15 cellular contexts compared by ENCODE assay signal in the genomic region with DNA sequence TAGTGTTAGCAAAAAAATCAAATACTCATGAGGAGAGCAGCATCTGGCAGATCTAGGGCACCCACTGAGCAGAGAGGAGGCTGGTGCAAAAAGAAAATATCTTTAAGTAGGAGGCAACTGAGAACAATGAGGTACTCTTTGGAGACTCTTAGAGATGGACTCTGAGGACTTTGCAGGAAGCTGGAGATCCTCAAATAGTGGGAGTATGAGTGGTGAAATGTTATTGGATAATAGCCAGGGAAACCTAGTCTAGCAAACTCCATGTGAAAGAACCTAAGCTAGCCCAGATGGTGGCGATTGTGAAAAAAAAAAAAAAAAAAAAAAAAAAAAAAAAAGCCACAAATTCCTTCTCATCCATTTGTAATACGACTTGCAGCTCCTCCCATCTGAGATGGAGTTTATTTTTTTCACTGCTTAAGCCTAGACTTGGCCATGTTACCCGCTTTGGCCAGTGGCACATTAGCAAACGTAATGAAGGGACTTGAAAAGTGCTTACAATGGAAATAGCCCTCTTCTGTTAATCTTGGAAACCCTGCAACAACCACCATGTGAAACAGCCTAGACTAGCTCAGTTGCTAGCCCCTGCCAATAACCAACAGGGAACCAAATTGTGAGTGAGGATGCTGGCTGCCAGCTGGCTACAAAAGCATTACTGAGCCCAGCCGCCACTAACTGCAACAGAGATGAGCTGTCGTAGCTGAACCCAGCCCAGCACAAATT.
DNase-seq lines count a peak whose midpoint lies in the region; ATAC-seq, FAIRE-seq and TF ChIP-seq lines count a peak whose summit lies in the region.
"Had no signal": no experiment of that assay in that cellular context is flagged by ENCODE, and none has a peak within 500 bp of the region (broad histone marks: within the 10 kb centered on the region; RNA-seq: fewer than 3 reads in every experiment).

No MANE protein-coding gene starts in this region.

- H3K79me2 ChIP-seq in fibroblast of lung (ENCODE audit: control insufficient read depth, insufficient read depth, low read length) (no peaks in the 10 kb centered on the region), mesendoderm (ENCODE audit: control insufficient read depth, insufficient read depth, low read length) (no peaks in the 10 kb centered on the region)

- no peaks in the 10 kb centered on the region for H3K36me3 ChIP-seq in fibroblast of lung (ENCODE audit: control insufficient read depth, insufficient read depth, low read length)
- no peaks in the 10 kb centered on the region for H3K36me3 ChIP-seq in mesendoderm (ENCODE audit: control insufficient read depth, insufficient read depth, low read length)
- no peaks in the 10 kb centered on the region for H3K36me3 ChIP-seq in kidney (ENCODE audit: control insufficient read depth in 1 of 2, insufficient read depth in 2 of 2, low read length in 2 of 2)
- H3K36me3 ChIP-seq: sigmoid colon, SJSA1 had no signal

- H2AFZ ChIP-seq in fibroblast of lung (ENCODE audit: low read length): no peak overlapping the region

- H2BK5ac ChIP-seq in mesendoderm (ENCODE audit: low read length): no peak overlapping the region

- no peak overlapping the region for H3K18ac ChIP-seq in mesendoderm (ENCODE audit: low read length)

- no peak overlapping the region for H3K56ac ChIP-seq in mesendoderm (ENCODE audit: low read length)

- no peaks in the 10 kb centered on the region for H4K20me1 ChIP-seq in fibroblast of lung (ENCODE audit: control insufficient read depth, extremely low read depth, insufficient read depth, low read length)

- H3K9ac ChIP-seq in fibroblast of lung (ENCODE audit: insufficient read depth, low read length) (no peak overlapping the region), mesendoderm (ENCODE audit: low read length) (no peak overlapping the region), kidney (ENCODE audit: low read length in 2 of 2) (no peak overlapping the region)

- DNase-seq in Right ventricle myocardium inferior (ENCODE audit: missing footprints): peak; percentile 71
- no peak for DNase-seq in cardiac septum (ENCODE audit: low spot score)
- peak; percentile 39 to 54 for DNase-seq in fibroblast of lung (ENCODE audit: low read depth in 2 of 2)
- peak; percentile 18 for DNase-seq in mesendoderm
- DNase-seq in kidney: no peak
- no peak for DNase-seq in NAMALWA (ENCODE audit: low spot score)
- DNase-seq in effector CD8-positive, alpha-beta T cell (lab: John Stamatoyannopoulos, UW): no peak
- DNase-seq: activated CD4-positive, CD25-positive, alpha-beta regulatory T cell; activated T-cell treated with anti-CD3 and anti-CD28 coated beads, Interleukin-2, amount 50 U/mL, for 4 hours; central memory CD4-positive, alpha-beta T cell; NCI-H510A treated with DMSO at 0.1 percent for 48 hours; sigmoid colon had no signal

- no peaks in the 10 kb centered on the region for H3K79me1 ChIP-seq in mesendoderm (ENCODE audit: low read length)

- H4K8ac ChIP-seq in mesendoderm (ENCODE audit: low read depth, low read length): no peak overlapping the region

- H3K4me2 ChIP-seq in fibroblast of lung (ENCODE audit: extremely low read depth, insufficient read depth, low read length) (no peak overlapping the region), mesendoderm (ENCODE audit: low read length) (no peak overlapping the region)
- H3K4me2 ChIP-seq: A549 had no signal

- no peaks in the 10 kb centered on the region for H3K9me3 ChIP-seq in fibroblast of lung (ENCODE audit: control insufficient read depth, insufficient read depth, low read depth, low read length)
- no peaks in the 10 kb centered on the region for H3K9me3 ChIP-seq in kidney (ENCODE audit: control insufficient read depth in 1 of 2, low read length in 2 of 2)
- H3K9me3 ChIP-seq: A549, sigmoid colon, SJSA1 had no signal

- H4K5ac ChIP-seq in mesendoderm (ENCODE audit: low read length): no peak overlapping the region

- WGBS in mesendoderm (ENCODE audit: extremely low coverage, insufficient coverage, low lambda C conversion rate): no CpG with 5 or more reads among the region's 6 CpGs

- no peak overlapping the region for H3K23ac ChIP-seq in mesendoderm (ENCODE audit: low read length)

- no peak overlapping the region for H3K4ac ChIP-seq in mesendoderm (ENCODE audit: low read depth, low read length)

- ATAC-seq in Right ventricle myocardium inferior: peak; percentile 94
- no peak for ATAC-seq in HG03378 (IDR thresholded peaks at IDR 0.05; ENCODE audit: unreplicated experiment)
- ATAC-seq: A549; activated T-cell treated with anti-CD3 and anti-CD28 coated beads, Interleukin-2, amount 50 U/mL, for 4 hours had no signal

- no peak for FAIRE-seq in kidney (lab: Jason Lieb, UNC)
- FAIRE-seq: A549 had no signal

- H2AK5ac ChIP-seq in mesendoderm (ENCODE audit: low read length): no peak overlapping the region

- no peaks in the 10 kb centered on the region for H3K27me3 ChIP-seq in fibroblast of lung (ENCODE audit: control insufficient read depth, insufficient read depth, low read length)
- no peaks in the 10 kb centered on the region for H3K27me3 ChIP-seq in mesendoderm (ENCODE audit: insufficient read depth, low read length, poor library complexity)
- H3K27me3 ChIP-seq: sigmoid colon, SJSA1 had no signal

- intact Hi-C loops in Right ventricle myocardium inferior (cut with DNase I): no loop called here
- intact Hi-C loops in cardiac septum (cut with DNase I): no loop called here
- intact Hi-C loops in kidney (cut with DNase I): no loop called here

- no peak overlapping the region for H2BK15ac ChIP-seq in mesendoderm (replicated peaks; ENCODE audit: low read depth)

- H3K4me3 ChIP-seq in fibroblast of lung (replicated peaks in 1 of 4; ENCODE audit: control extremely low read depth in 1 of 4, insufficient read depth in 1 of 4, low read depth in 3 of 4, low read length in 4 of 4) (no peak overlapping the region), mesendoderm (ENCODE audit: low read length) (no peak overlapping the region), kidney (ENCODE audit: low read length in 2 of 2) (no peak overlapping the region)
- H3K4me3 ChIP-seq: A549, sigmoid colon, SJSA1 had no signal

- H2BK120ac ChIP-seq in mesendoderm (ENCODE audit: low read depth, low read length): no peak overlapping the region

- H3K27ac ChIP-seq in fibroblast of lung (ENCODE audit: insufficient read depth, low read length) (no peak overlapping the region), mesendoderm (ENCODE audit: low read depth, low read length) (no peak overlapping the region), kidney (ENCODE audit: low read depth in 2 of 2, low read length in 2 of 2) (no peak overlapping the region)
- H3K27ac ChIP-seq: A549, sigmoid colon, SJSA1 had no signal

- TF ChIP-seq CTCF in fibroblast of lung (conservative IDR thresholded peaks at IDR 0.05 in 1 of 2, IDR thresholded peaks at IDR 0.05 in 1 of 2; ENCODE audit: low read depth in 1 of 2, low read length in 2 of 2) (no peak), kidney (IDR thresholded peaks at IDR 0.05; ENCODE audit: borderline replicate concordance, extremely low read depth, insufficient read depth) (no peak)

- no peaks in the 10 kb centered on the region for H3K4me1 ChIP-seq in fibroblast of lung (ENCODE audit: control insufficient read depth, extremely low read depth, insufficient read depth, low read length)
- no peaks in the 10 kb centered on the region for H3K4me1 ChIP-seq in mesendoderm (ENCODE audit: control insufficient read depth, low read depth, low read length)
- no peaks in the 10 kb centered on the region for H3K4me1 ChIP-seq in kidney (ENCODE audit: control insufficient read depth in 1 of 2, insufficient read depth in 1 of 2, low read depth in 1 of 2, low read length in 2 of 2)
- H3K4me1 ChIP-seq: A549, sigmoid colon, SJSA1 had no signal

Comparison
In these comparisons a context has a peak if more than half of its experiments do, and no peak if none do; other contexts are left out.
1. DNase-seq: peak in Right ventricle myocardium inferior (single experiment), fibroblast of lung (2 of 2) and mesendoderm (single experiment); none in cardiac septum (single experiment), kidney (single experiment), NAMALWA (single experiment) and effector CD8-positive, alpha-beta T cell (single experiment).